Comparison of ENCODE assay signal across 8 cellular contexts in the genomic region with DNA sequence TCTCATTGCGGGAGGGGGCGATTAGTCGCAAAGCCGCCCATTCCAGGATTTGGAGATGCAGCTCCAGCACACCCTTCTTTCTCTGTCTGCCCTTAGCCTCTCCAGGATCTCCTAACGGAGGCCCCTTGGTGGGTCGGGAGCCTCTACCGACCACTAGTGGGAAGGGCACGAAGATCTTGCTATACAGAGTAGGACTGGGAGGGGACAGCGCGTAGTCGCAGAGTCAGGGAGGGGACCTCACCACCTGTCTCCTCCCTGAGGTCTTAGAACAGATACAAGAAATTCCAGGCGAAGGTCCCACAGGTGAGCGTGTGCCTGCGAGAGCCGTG. TPM values are rescaled to one million over a fixed set of nuclear protein-coding genes. Genes with fewer than 3 reads are reported as not detected.
DNase-seq lines count a peak whose midpoint lies in the region; ATAC-seq and TF ChIP-seq lines count a peak whose summit lies in the region.

No MANE protein-coding gene starts in this region.

- H3K4me3 ChIP-seq in lower lobe of right lung (peak overlapping the region; percentile 59), uterus (peak overlapping the region; percentile 34 to 40)

- peak overlapping the region; percentile 44 for H3K27ac ChIP-seq in lower lobe of right lung
- peak overlapping the region in 1 of 2 donors; percentile 40 for H3K27ac ChIP-seq in uterus

- no peaks in the 10 kb centered on the region for H3K9me3 ChIP-seq in lower lobe of right lung
- no peaks in the 10 kb centered on the region for H3K9me3 ChIP-seq in uterus

- no peaks in the 10 kb centered on the region for H3K36me3 ChIP-seq in lower lobe of right lung
- no peaks in the 10 kb centered on the region for H3K36me3 ChIP-seq in uterus

- TF ChIP-seq CTCF in lower lobe of right lung (IDR thresholded peaks at IDR 0.05) (peak; percentile 35), uterus (IDR thresholded peaks at IDR 0.05) (peak in 2 of 4 experiments; percentile 33 to 39)

- H3K27me3 ChIP-seq in lower lobe of right lung (ENCODE audit: low read depth) (peaks cover 46% of the 10 kb centered on the region), uterus (no peaks in the 10 kb centered on the region)

- DNase-seq in D341Med (ENCODE audit: low spot score) (peak; percentile 58), NCI-H1694 treated with DMSO at 0.1 percent for 48 hours (lab: John Stamatoyannopoulos, UW) (peak; percentile 83), cerebellar cortex (ENCODE audit: low spot score) (peak; percentile 36), lower lobe of right lung (no peak), uterus (no peak)

- ATAC-seq in lower lobe of right lung: peak; percentile 54
- ATAC-seq in GM18867 (IDR thresholded peaks at IDR 0.05; ENCODE audit: unreplicated experiment): no peak
- no peak for ATAC-seq in HG03039 (IDR thresholded peaks at IDR 0.05; ENCODE audit: unreplicated experiment)
- no peak for ATAC-seq in GM18505 (IDR thresholded peaks at IDR 0.05; ENCODE audit: unreplicated experiment)

- H3K4me1 ChIP-seq in lower lobe of right lung (peaks cover 8% of the 10 kb centered on the region), uterus (peaks cover 0 to 14% of the 10 kb centered on the region in 2 donors)

- intact Hi-C loops in lower lobe of right lung (cut with DNase I): no loop called here
- intact Hi-C loops in uterus (cut with DNase I; ENCODE audit: low total_unique reads): no loop called here

- TF ChIP-seq POLR2A in uterus (IDR thresholded peaks at IDR 0.05) (no peak), GM18505 (IDR thresholded peaks at IDR 0.05; ENCODE audit: borderline replicate concordance, extremely low read depth, insufficient read depth, insufficient read length) (no peak)

RNA-seq across cellular contexts. Expression of gene SMTNL2, which starts 0.6 kb away (rescaled TPM):
- total RNA-seq in lower lobe of right lung (6.4 TPM), uterus (10 to 100 TPM in 1 of 4 donors, 1 to 10 TPM in 2, not detected in 1; 5.7 to 12.0 (median 6.8) TPM)

RNA-seq across cellular contexts. Expression of gene GGT6, which starts 23.4 kb away (rescaled TPM):
- total RNA-seq in lower lobe of right lung: 3.7 TPM
- 1 to 10 TPM in 1 of 4 donors, under 1 TPM in 2, not detected in 1; 0.21 to 4.4 (median 0.29) TPM for total RNA-seq in uterus

RNA-seq across cellular contexts. Expression of gene MYBBP1A, which starts 28.6 kb away (rescaled TPM):
- 38.8 TPM for total RNA-seq in lower lobe of right lung
- total RNA-seq in uterus: 10 to 100 TPM; 10.9 to 64.7 (median 25.2) TPM

RNA-seq across cellular contexts. Expression of gene ALOX15, which starts 57.7 kb away (rescaled TPM):
- total RNA-seq in lower lobe of right lung (6.1 TPM), uterus (1 to 10 TPM in 1 of 4 donors, under 1 TPM in 1, not detected in 2; 0.24 to 2.9 TPM)

Comparison
In these comparisons a context has a peak if more than half of its experiments do, and no peak if none do; other contexts are left out.
1. DNase-seq: peak in D341Med (single experiment), NCI-H1694 treated with DMSO at 0.1 percent for 48 hours (single experiment) and cerebellar cortex (single experiment); none in lower lobe of right lung (single experiment) and uterus (0 of 2).
2. ATAC-seq: peak in lower lobe of right lung (2 of 2); none in GM18867 (single experiment), HG03039 (single experiment) and GM18505 (single experiment).